ENCODE assay signal across 13 cellular contexts in the genomic region with DNA sequence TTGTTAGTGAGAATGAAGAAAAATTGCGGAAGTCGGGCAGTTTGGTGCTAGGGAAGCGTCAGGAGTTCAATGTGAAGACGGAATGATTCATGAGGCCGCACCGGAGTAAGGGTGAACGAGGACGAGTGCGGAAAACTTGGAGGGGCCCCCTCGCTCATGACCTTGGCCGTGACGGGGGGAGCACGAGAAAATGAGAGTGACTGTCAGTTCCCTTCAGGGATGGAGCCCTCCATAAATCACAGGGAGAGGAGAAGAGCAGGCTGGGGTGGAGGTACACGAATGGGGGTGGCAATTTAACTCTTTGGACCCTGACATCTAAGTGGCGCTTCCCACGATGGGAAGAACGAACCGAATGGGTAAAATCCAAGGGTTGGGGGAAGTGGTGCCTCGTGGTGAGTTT.
DNase-seq lines count a peak whose midpoint lies in the region; ATAC-seq and TF ChIP-seq lines count a peak whose summit lies in the region.
"Had no signal": no experiment of that assay in that cellular context is flagged by ENCODE, and none has a peak within 500 bp of the region (broad histone marks: within the 10 kb centered on the region; RNA-seq: fewer than 3 reads in every experiment).

No MANE protein-coding gene starts in this region.

- no peaks in the 10 kb centered on the region for H3K27me3 ChIP-seq in upper lobe of right lung

- POLR2A ChIA-PET in GM10248 (lab: Yijun Ruan, JAX), result no interaction called here

- H3K27ac Mint-ChIP-seq in nephron progenitor cell, result no peak overlapping the region
- H3K27ac Mint-ChIP-seq: GM23338 had no signal

- peak; percentile 15 for DNase-seq in activated CD8-positive, alpha-beta memory T cell treated with anti-CD3 and anti-CD28 coated beads for 24 hours
- DNase-seq in activated CD8-positive, alpha-beta memory T cell treated with anti-CD3 and anti-CD28 coated beads, Interleukin-2, amount 50 U/mL, for 48 hours, result no peak
- peak; percentile 14 for DNase-seq in ecto neural progenitor cell (ENCODE audit: low spot score)
- DNase-seq in nephron progenitor cell, result no peak
- DNase-seq in upper lobe of right lung, result peak; percentile 42
- no peak for DNase-seq in GM10248 (ENCODE audit: extremely low spot score)
- DNase-seq in HPDE6-E6E7 (ENCODE audit: extremely low spot score), result no peak
- DNase-seq in left colon, result no peak
- DNase-seq: DMS79 treated with DMSO at 0.1 percent for 48 hours, EL, H7 had no signal

- peaks cover 8% of the 10 kb centered on the region for H3K27me3 Mint-ChIP-seq in nephron progenitor cell (ENCODE audit: low read depth, poor library complexity)

- H3K4me1 ChIP-seq in upper lobe of right lung, result no peaks in the 10 kb centered on the region

- ATAC-seq in upper lobe of right lung, result no peak
- ATAC-seq in left colon, result no peak
- ATAC-seq: GM23338 had no signal

- no peaks in the 10 kb centered on the region for H3K36me3 ChIP-seq in upper lobe of right lung

- TF ChIP-seq CTCF in nephron progenitor cell (IDR thresholded peaks at IDR 0.05), result no peak
- TF ChIP-seq CTCF in upper lobe of right lung (IDR thresholded peaks at IDR 0.05), result no peak
- no peak for TF ChIP-seq CTCF in GM10248 (IDR thresholded peaks at IDR 0.05; ENCODE audit: control extremely low read depth, extremely low read depth, low read depth, missing control alignments)

- peaks cover 21% of the 10 kb centered on the region for H3K9me3 Mint-ChIP-seq in nephron progenitor cell

- no peak overlapping the region for H3K27ac ChIP-seq in upper lobe of right lung
- H3K27ac ChIP-seq: 22Rv1 had no signal

- intact Hi-C loops in upper lobe of right lung (cut with DNase I), result no loop called here
- intact Hi-C loops in left colon (cut with DNase I, micrococcal nuclease), result no loop called here

- no peak overlapping the region for H3K4me3 ChIP-seq in upper lobe of right lung
- H3K4me3 ChIP-seq: GM23338 had no signal

- H3K36me3 Mint-ChIP-seq in nephron progenitor cell (ENCODE audit: low read depth), result no peaks in the 10 kb centered on the region

- H3K4me1 Mint-ChIP-seq in nephron progenitor cell, result peaks cover 57% of the 10 kb centered on the region
- H3K4me1 Mint-ChIP-seq: GM23338 had no signal

- H3K9me3 ChIP-seq in upper lobe of right lung, result no peaks in the 10 kb centered on the region

- H3K4me3 Mint-ChIP-seq in nephron progenitor cell, result peak overlapping the region; percentile 4
- H3K4me3 Mint-ChIP-seq: GM23338 had no signal

- CTCF ChIA-PET in GM10248 (lab: Yijun Ruan, JAX), result no interaction called here

Comparison
In these comparisons a context has a peak if more than half of its experiments do, and no peak if none do; other contexts are left out.
1. DNase-seq: peak in activated CD8-positive, alpha-beta memory T cell treated with anti-CD3 and anti-CD28 coated beads for 24 hours (single experiment), ecto neural progenitor cell (single experiment) and upper lobe of right lung (single experiment); none in activated CD8-positive, alpha-beta memory T cell treated with anti-CD3 and anti-CD28 coated beads, Interleukin-2, amount 50 U/mL, for 48 hours (single experiment), nephron progenitor cell (single experiment), GM10248 (single experiment), HPDE6-E6E7 (single experiment) and left colon (0 of 2).